Comparison of ENCODE assay signal across 10 cellular contexts in genomic region chr2:121900391-121900790, GRCh38.
"Had no signal": no experiment of that assay in that cellular context is flagged by ENCODE, and none has a peak within 500 bp of the region (broad histone marks: within the 10 kb centered on the region; RNA-seq: fewer than 3 reads in every experiment).

No MANE protein-coding gene starts in this region.

- H3K9ac ChIP-seq: GM23248 had no signal

- H3K4me3 ChIP-seq: GM23248, GM23338, HAP-1 had no signal

- FAIRE-seq: H1, H54 had no signal

- DNase-seq: GM23248, GOT3, H7, HCEC 1CT, HFFc6 had no signal

- H3K9me3 ChIP-seq: HAP-1 had no signal

- H3K4me3 Mint-ChIP-seq: GM23338, HFFc6 had no signal

- H3K4me1 Mint-ChIP-seq: GM23338 had no signal

- H3K4me1 ChIP-seq: HAP-1 had no signal

- H3K9me3 Mint-ChIP-seq: GM23338, HFFc6 had no signal

- ATAC-seq: GM23338, HCT116 had no signal

- H3K36me3 ChIP-seq: HAP-1 had no signal

- H3K27ac Mint-ChIP-seq: GM23338 had no signal

- H2AFZ ChIP-seq: GM23248, GM23338 had no signal

- H3K27ac ChIP-seq: GM23248 had no signal

- H3K4me2 ChIP-seq: GM23338 had no signal
